11 cellular contexts compared by ENCODE assay signal in genomic region chr7:45007571-45008328, GRCh38.
DNase-seq lines count a peak whose midpoint lies in the region; ATAC-seq, FAIRE-seq and TF ChIP-seq lines count a peak whose summit lies in the region.
"Had no signal": no experiment of that assay in that cellular context is flagged by ENCODE, and none has a peak within 500 bp of the region (broad histone marks: within the 10 kb centered on the region; RNA-seq: fewer than 3 reads in every experiment).

No MANE protein-coding gene starts in this region.

- ATAC-seq in GM18505 (IDR thresholded peaks at IDR 0.05; ENCODE audit: unreplicated experiment) (peak; percentile 54), GM21390 (IDR thresholded peaks at IDR 0.05; ENCODE audit: unreplicated experiment) (peak; percentile 56), HG03196 (IDR thresholded peaks at IDR 0.05; ENCODE audit: unreplicated experiment) (peak; percentile 71)
- ATAC-seq: WTC11 had no signal

- peak overlapping the region; percentile 68 for H3K27ac ChIP-seq in caudate nucleus (ENCODE audit: low read depth, low read length)
- H3K27ac ChIP-seq: tibial artery had no signal

- TF ChIP-seq POLR2A in GM18505 (IDR thresholded peaks at IDR 0.05; ENCODE audit: borderline replicate concordance, extremely low read depth, insufficient read depth, insufficient read length), result no peak

- DNase-seq in caudate nucleus (lab: John Stamatoyannopoulos, UW) (no peak), NCI-H2029 (lab: John Stamatoyannopoulos, UW) (no peak), COLO668 (lab: John Stamatoyannopoulos, UW; ENCODE audit: unreplicated experiment) (no peak), activated gamma-delta T cell (lab: John Stamatoyannopoulos, UW) (no peak), urothelium cell line (ENCODE audit: low spot score) (no peak)
- DNase-seq: COR-L47 had no signal

- FAIRE-seq in urothelium cell line (lab: Jason Lieb, UNC), result no peak
